ENCODE assay signal across 14 cellular contexts in genomic region chr12:63917477-63917862, GRCh38.
DNase-seq lines count a peak whose midpoint lies in the region; ATAC-seq and TF ChIP-seq lines count a peak whose summit lies in the region.
"Had no signal": no experiment of that assay in that cellular context is flagged by ENCODE, and none has a peak within 500 bp of the region (broad histone marks: within the 10 kb centered on the region; RNA-seq: fewer than 3 reads in every experiment).

No MANE protein-coding gene starts in this region.

- H2AFZ ChIP-seq in PC-3 (ENCODE audit: low read length) (no peak overlapping the region), mammary epithelial cell (ENCODE audit: low read depth, low read length) (no peak overlapping the region), neural progenitor cell (replicated peaks) (no peak overlapping the region)

- H3K36me3 Mint-ChIP-seq in neural progenitor cell: peaks cover 11% of the 10 kb centered on the region

- H3K4me1 Mint-ChIP-seq in neural progenitor cell: peaks cover 55% of the 10 kb centered on the region
- H3K4me1 Mint-ChIP-seq: activated CD4-positive, alpha-beta memory T cell treated with anti-CD3 and anti-CD28 coated beads, Interleukin-2, amount 10 ng/mL, durations not matched to agents 7 days and 5 days had no signal

- H3K9ac ChIP-seq in PC-3 (ENCODE audit: low read length) (peak overlapping the region; percentile 90), mammary epithelial cell (ENCODE audit: insufficient read depth, low read length) (peak overlapping the region; percentile 55), neural progenitor cell (no peak overlapping the region)

- H3K79me2 ChIP-seq in PC-3 (ENCODE audit: low read length) (peaks cover 79% of the 10 kb centered on the region), mammary epithelial cell (ENCODE audit: insufficient read depth, low read length) (peaks cover 79% of the 10 kb centered on the region), neural progenitor cell (ENCODE audit: low read depth) (no peaks in the 10 kb centered on the region)

- 94% methylated on average over 3 of the region's 3 CpGs for WGBS in mammary epithelial cell (ENCODE audit: low coverage, missing lambda C conversion rate)

- intact Hi-C loops in PC-3 (cut with micrococcal nuclease): loop anchor here (5.0 kb wide), 1 partner anchor 170 kb away; no protein-coding TSS in a partner anchor
- intact Hi-C loops in mammary epithelial cell (cut with micrococcal nuclease): loop anchor here (1.0 kb wide), 1 partner anchor 264 kb away; no protein-coding TSS in a partner anchor
- intact Hi-C loops in uterus (cut with DNase I; ENCODE audit: low total_unique reads): no loop called here

- H3K4me1 ChIP-seq in PC-3 (ENCODE audit: insufficient read depth, low read length) (peaks cover 74% of the 10 kb centered on the region), mammary epithelial cell (ENCODE audit: insufficient read depth, low read length) (peaks cover 69% of the 10 kb centered on the region), neural progenitor cell (no peaks in the 10 kb centered on the region), uterus (peaks cover 18 to 23% of the 10 kb centered on the region in 2 donors)

- CTCF ChIA-PET in PC-3 (lab: Charles Lee) (no interaction called here), mammary epithelial cell (lab: Charles Lee; ENCODE audit: low non-redundant PET) (no interaction called here)

- H3F3A ChIP-seq in PC-3 (ENCODE audit: low read length, unreplicated experiment): peaks cover 22% of the 10 kb centered on the region
- H3F3A ChIP-seq in neural progenitor cell (ENCODE audit: low read depth): no peaks in the 10 kb centered on the region

- dilution Hi-C loops in mammary epithelial cell (cut with HindIII; ENCODE audit: low sequenced_read_pairs): no loop called here

- ATAC-seq in PC-3: no peak
- no peak for ATAC-seq in HG02885 (IDR thresholded peaks at IDR 0.05; ENCODE audit: poor library complexity, unreplicated experiment)

- H3K27ac ChIP-seq in PC-3 (ENCODE audit: low read length): peak overlapping the region; percentile 99
- peak overlapping the region; percentile 98 for H3K27ac ChIP-seq in mammary epithelial cell (ENCODE audit: insufficient read depth, low read depth, low read length)
- no peak overlapping the region for H3K27ac ChIP-seq in neural progenitor cell
- peak overlapping the region; percentile 76 to 78 for H3K27ac ChIP-seq in uterus
- H3K27ac ChIP-seq in WERI-Rb-1: no peak overlapping the region
- H3K27ac ChIP-seq: C4-2B had no signal

- BruUV-seq in PC-3 (replicated peaks; lab: Mats Ljungman, UMichigan) (TSS peak; percentile 95), mammary epithelial cell (replicated peaks; lab: Mats Ljungman, UMichigan) (TSS peak; percentile 94)

- H3K9me3 ChIP-seq in PC-3 (ENCODE audit: low read length) (no peaks in the 10 kb centered on the region), mammary epithelial cell (replicated peaks; ENCODE audit: insufficient read depth, low read length) (no peaks in the 10 kb centered on the region), neural progenitor cell (ENCODE audit: low read depth) (no peaks in the 10 kb centered on the region), uterus (no peaks in the 10 kb centered on the region), WERI-Rb-1 (ENCODE audit: severe bottlenecking) (no peaks in the 10 kb centered on the region)
- H3K9me3 ChIP-seq: heart right ventricle had no signal

- DNase-seq in PC-3 (no peak), mammary epithelial cell (no peak), neural progenitor cell (ENCODE audit: low spot score) (no peak), uterus (no peak), WERI-Rb-1 (no peak), NCI-H524 treated with DMSO at 0.1 percent for 48 hours (lab: John Stamatoyannopoulos, UW) (no peak)
- DNase-seq: activated CD4-positive, alpha-beta memory T cell treated with anti-CD3 and anti-CD28 coated beads, Interleukin-2, amount 10 ng/mL, durations not matched to agents 7 days and 5 days; erythroblast; H9; heart right ventricle; stimulated activated CD8-positive, alpha-beta memory T cell treated with anti-CD3 and anti-CD28 coated beads, Interleukin-4, amount 100 ng/mL, for 48 hours had no signal

- H3K4me3 ChIP-seq in PC-3 (ENCODE audit: low read length) (peak overlapping the region; percentile 16), mammary epithelial cell (replicated peaks in 1 of 3; ENCODE audit: insufficient read depth in 1 of 3, low read depth in 2 of 3, low read length in 3 of 3) (no peak overlapping the region), neural progenitor cell (no peak overlapping the region), uterus (no peak overlapping the region), WERI-Rb-1 (ENCODE audit: low read depth, low read length) (no peak overlapping the region)
- H3K4me3 ChIP-seq: heart right ventricle had no signal

- H3K27ac Mint-ChIP-seq in neural progenitor cell: peak overlapping the region; percentile 99
- H3K27ac Mint-ChIP-seq: activated CD4-positive, alpha-beta memory T cell treated with anti-CD3 and anti-CD28 coated beads, Interleukin-2, amount 10 ng/mL, durations not matched to agents 7 days and 5 days; activated T-helper 1 cell treated with anti-CD3 and anti-CD28 coated beads, Interleukin-12 subunit alpha, Interleukin-12 subunit beta, Interleukin-2, Interleukin-4 antibody, amounts not matched to agents 30 ng/mL and 10 ng/mL and 1 ng/mL, durations not matched to agents 14 hours and 24 hours and 36 hours; H9 had no signal

- TF ChIP-seq CTCF in PC-3 (conservative IDR thresholded peaks at IDR 0.05; ENCODE audit: low read depth, low read length) (no peak), mammary epithelial cell (conservative IDR thresholded peaks at IDR 0.05 in 1 of 2, IDR thresholded peaks at IDR 0.05 in 1 of 2; ENCODE audit: extremely low read depth in 1 of 2, insufficient read depth in 1 of 2, low read depth in 1 of 2, low read length in 2 of 2) (no peak), neural progenitor cell (IDR thresholded peaks at IDR 0.05) (no peak), uterus (IDR thresholded peaks at IDR 0.05) (no peak), WERI-Rb-1 (IDR thresholded peaks at IDR 0.05; ENCODE audit: low read depth, low read length) (no peak)

- no peaks in the 10 kb centered on the region for H3K27me3 ChIP-seq in PC-3 (ENCODE audit: low read length)
- no peaks in the 10 kb centered on the region for H3K27me3 ChIP-seq in mammary epithelial cell (ENCODE audit: insufficient read depth, low read length)
- no peaks in the 10 kb centered on the region for H3K27me3 ChIP-seq in neural progenitor cell
- no peaks in the 10 kb centered on the region for H3K27me3 ChIP-seq in uterus
- H3K27me3 ChIP-seq in WERI-Rb-1 (ENCODE audit: insufficient read depth, low read depth, severe bottlenecking): no peaks in the 10 kb centered on the region
- H3K27me3 ChIP-seq: heart right ventricle had no signal

- in situ Hi-C loops in mammary epithelial cell (cut with MboI; ENCODE audit: low sequenced_read_pairs in 2 of 2): no loop called here

- no peak overlapping the region for H3K4me3 Mint-ChIP-seq in neural progenitor cell
- H3K4me3 Mint-ChIP-seq: activated CD4-positive, alpha-beta memory T cell treated with anti-CD3 and anti-CD28 coated beads, Interleukin-2, amount 10 ng/mL, durations not matched to agents 7 days and 5 days; activated T-helper 1 cell treated with anti-CD3 and anti-CD28 coated beads, Interleukin-12 subunit alpha, Interleukin-12 subunit beta, Interleukin-2, Interleukin-4 antibody, amounts not matched to agents 30 ng/mL and 10 ng/mL and 1 ng/mL, durations not matched to agents 14 hours and 24 hours and 36 hours; H9 had no signal

- no peaks in the 10 kb centered on the region for H3K36me3 ChIP-seq in PC-3 (ENCODE audit: low read depth, low read length)
- H3K36me3 ChIP-seq in mammary epithelial cell (ENCODE audit: insufficient read depth, low read length): peaks cover 4% of the 10 kb centered on the region
- no peaks in the 10 kb centered on the region for H3K36me3 ChIP-seq in neural progenitor cell
- H3K36me3 ChIP-seq in uterus: no peaks in the 10 kb centered on the region
- H3K36me3 ChIP-seq in WERI-Rb-1: no peaks in the 10 kb centered on the region
- H3K36me3 ChIP-seq: heart right ventricle had no signal

- no peak for TF ChIP-seq POLR2A in uterus (IDR thresholded peaks at IDR 0.05)

- H3K4me2 ChIP-seq in PC-3 (ENCODE audit: low read length) (peak overlapping the region; percentile 82), mammary epithelial cell (ENCODE audit: insufficient read depth, low read depth, low read length) (peak overlapping the region; percentile 35), neural progenitor cell (no peak overlapping the region)

- POLR2A ChIA-PET in PC-3 (lab: Charles Lee; ENCODE audit: unreplicated experiment): no interaction called here

- H4K20me1 ChIP-seq in PC-3 (ENCODE audit: low read length) (no peaks in the 10 kb centered on the region), mammary epithelial cell (ENCODE audit: insufficient read depth, low read length) (no peaks in the 10 kb centered on the region), neural progenitor cell (ENCODE audit: low read depth) (no peaks in the 10 kb centered on the region)

- H3K27me3 Mint-ChIP-seq in neural progenitor cell (ENCODE audit: insufficient read depth, low read depth): no peaks in the 10 kb centered on the region
- H3K27me3 Mint-ChIP-seq: activated CD4-positive, alpha-beta memory T cell treated with anti-CD3 and anti-CD28 coated beads, Interleukin-2, amount 10 ng/mL, durations not matched to agents 7 days and 5 days had no signal

- H3K9me2 ChIP-seq in PC-3 (replicated peaks; ENCODE audit: low read length): no peaks in the 10 kb centered on the region

- H3K9me3 Mint-ChIP-seq in neural progenitor cell: peaks cover 5% of the 10 kb centered on the region
- H3K9me3 Mint-ChIP-seq: activated CD4-positive, alpha-beta memory T cell treated with anti-CD3 and anti-CD28 coated beads, Interleukin-2, amount 10 ng/mL, durations not matched to agents 7 days and 5 days; activated T-helper 1 cell treated with anti-CD3 and anti-CD28 coated beads, Interleukin-12 subunit alpha, Interleukin-12 subunit beta, Interleukin-2, Interleukin-4 antibody, amounts not matched to agents 30 ng/mL and 10 ng/mL and 1 ng/mL, durations not matched to agents 14 hours and 24 hours and 36 hours; H9 had no signal

Comparison
In these comparisons a context has a peak if more than half of its experiments do, and no peak if none do; other contexts are left out.
1. H3K27ac ChIP-seq: peak in PC-3 (single experiment), mammary epithelial cell (single experiment) and uterus (2 of 2); none in neural progenitor cell (single experiment) and WERI-Rb-1 (single experiment).